ENCODE assay signal across 23 cellular contexts in the genomic region with DNA sequence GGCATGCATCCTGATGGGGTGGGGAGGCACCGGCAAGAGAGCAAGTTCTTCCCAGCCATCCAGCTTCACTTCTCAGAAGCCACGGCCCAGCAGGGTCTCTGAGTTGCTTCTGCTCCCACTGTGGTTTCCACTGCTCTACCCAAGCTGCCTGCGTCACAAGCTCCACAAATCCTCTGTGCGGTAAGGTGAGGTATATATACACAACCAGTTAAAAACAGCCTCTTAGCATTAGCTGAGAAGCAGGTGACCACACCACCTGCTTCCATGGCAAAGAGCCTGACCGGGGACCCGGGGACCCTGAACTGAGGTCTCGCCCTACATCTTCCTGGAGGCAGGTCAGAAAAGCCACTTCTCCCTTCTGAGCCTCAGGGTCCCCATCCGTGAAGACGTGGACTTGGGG. TPM values are rescaled to one million over a fixed set of nuclear protein-coding genes. Genes with fewer than 3 reads are reported as not detected.
"Had no signal": no experiment of that assay in that cellular context is flagged by ENCODE, and none has a peak within 500 bp of the region (broad histone marks: within the 10 kb centered on the region; RNA-seq: fewer than 3 reads in every experiment).

No MANE protein-coding gene starts in this region.

- H3K9me3 ChIP-seq: adrenal gland, testis had no signal

- H3K27ac Mint-ChIP-seq: activated CD4-positive, alpha-beta T cell treated with anti-CD3 and anti-CD28 coated beads, Interleukin-2, amount 10 ng/mL, durations not matched to agents 24 days and 14 days; activated T-helper 1 cell treated with anti-CD3 and anti-CD28 coated beads, Interleukin-12 subunit alpha, Interleukin-12 subunit beta, Interleukin-2, Interleukin-4 antibody, amounts not matched to agents 30 ng/mL and 10 ng/mL and 1 ng/mL, durations not matched to agents 14 hours and 24 hours and 36 hours; mesothelial cell of epicardium; progenitor cell of endocrine pancreas; type B pancreatic cell had no signal

- H3K36me3 Mint-ChIP-seq: mesothelial cell of epicardium, type B pancreatic cell had no signal

- H3K27me3 Mint-ChIP-seq: activated CD4-positive, alpha-beta T cell treated with anti-CD3 and anti-CD28 coated beads, Interleukin-2, amount 10 ng/mL, durations not matched to agents 24 days and 14 days; progenitor cell of endocrine pancreas; type B pancreatic cell had no signal

- H3K9me3 Mint-ChIP-seq: activated CD4-positive, alpha-beta T cell treated with anti-CD3 and anti-CD28 coated beads, Interleukin-2, amount 10 ng/mL, durations not matched to agents 24 days and 14 days; mesothelial cell of epicardium; nephron; type B pancreatic cell had no signal

- H3K27ac ChIP-seq: adrenal gland, testis had no signal

- H3K36me3 ChIP-seq: adrenal gland had no signal

- H3K4me3 ChIP-seq: adrenal gland, lung, skin epidermis, testis had no signal

- H3K27me3 ChIP-seq: adrenal gland, testis had no signal

- DNase-seq: activated CD4-positive, alpha-beta T cell treated with anti-CD3 and anti-CD28 coated beads, Interleukin-2, amount 10 ng/mL, durations not matched to agents 24 days and 14 days; activated CD4-positive, CD25-positive, alpha-beta regulatory T cell; activated gamma-delta T cell treated with Interleukin-2 at 50 U/mL for 16 hours; cerebellar nuclear complex; effector CD4-positive, alpha-beta T cell; kidney; stimulated activated CD4-positive, alpha-beta T cell treated with anti-CD3 and anti-CD28 coated beads, Interleukin-15, amount 100 ng/mL, for 24 hours; stimulated activated CD4-positive, alpha-beta T cell treated with anti-CD3 and anti-CD28 coated beads, Interleukin-2, amount 100 ng/mL, for 48 hours; SW 1271; T-helper 2 cell had no signal

- H3K4me3 Mint-ChIP-seq: activated CD4-positive, alpha-beta T cell treated with anti-CD3 and anti-CD28 coated beads, Interleukin-2, amount 10 ng/mL, durations not matched to agents 24 days and 14 days; activated T-helper 1 cell treated with anti-CD3 and anti-CD28 coated beads, Interleukin-12 subunit alpha, Interleukin-12 subunit beta, Interleukin-2, Interleukin-4 antibody, amounts not matched to agents 30 ng/mL and 10 ng/mL and 1 ng/mL, durations not matched to agents 14 hours and 24 hours and 36 hours; mesothelial cell of epicardium; nephron; type B pancreatic cell had no signal

RNA-seq across cellular contexts. Expression of gene NPFFR1, which starts 46.9 kb away (rescaled TPM):
- total RNA-seq: activated CD4-positive, alpha-beta T cell treated with anti-CD3 and anti-CD28 coated beads, Interleukin-2, amount 10 ng/mL, durations not matched to agents 24 days and 14 days; activated naive CD4-positive, alpha-beta T cell treated with anti-CD3 and anti-CD28 coated beads, Interleukin-2, amount 50 U/mL, for 72 hours; activated T-helper 1 cell treated with anti-CD3 and anti-CD28 coated beads, Interleukin-12 subunit alpha, Interleukin-12 subunit beta, Interleukin-2, Interleukin-4 antibody, amounts not matched to agents 30 ng/mL and 10 ng/mL and 1 ng/mL, durations not matched to agents 14 hours and 24 hours and 36 hours; astrocyte; bronchial epithelial cell; left lobe of liver; progenitor cell of endocrine pancreas had no signal
